32 cellular contexts compared by ENCODE assay signal in genomic region chr13:60494296-60494695, GRCh38.
DNase-seq lines count a peak whose midpoint lies in the region; ATAC-seq, FAIRE-seq and TF ChIP-seq lines count a peak whose summit lies in the region.
"Had no signal": no experiment of that assay in that cellular context is flagged by ENCODE, and none has a peak within 500 bp of the region (broad histone marks: within the 10 kb centered on the region; RNA-seq: fewer than 3 reads in every experiment).

No MANE protein-coding gene starts in this region.

- CTCF ChIA-PET in activated CD8-positive, alpha-beta T cell treated with anti-CD3 and anti-CD28 coated beads, Interleukin-2, amount 10 ng/mL, durations not matched to agents 7 days and 5 days (lab: Charles Lee), result no interaction called here

- no peak overlapping the region for H3K4me3 Mint-ChIP-seq in activated CD8-positive, alpha-beta T cell treated with anti-CD3 and anti-CD28 coated beads, Interleukin-2, amount 10 ng/mL, durations not matched to agents 7 days and 5 days
- H3K4me3 Mint-ChIP-seq: activated naive CD8-positive, alpha-beta T cell; activated T-helper 17 cell treated with anti-CD3 and anti-CD28 coated beads, Interleukin-2, amount 50 U/mL, for 72 hours; B cell; effector memory CD8-positive, alpha-beta T cell; immature natural killer cell had no signal

- H3K27me3 ChIP-seq in NT2/D1 (ENCODE audit: insufficient read depth, insufficient read length), result no peaks in the 10 kb centered on the region
- H3K27me3 ChIP-seq in small intestine (ENCODE audit: control insufficient read depth in 2 of 2, insufficient read depth in 2 of 2, low read length in 2 of 2), result no peaks in the 10 kb centered on the region
- H3K27me3 ChIP-seq: cardiac muscle cell, heart left ventricle, neutrophil, upper lobe of left lung had no signal

- H3K4me1 ChIP-seq in NT2/D1 (ENCODE audit: insufficient read depth, insufficient read length), result no peaks in the 10 kb centered on the region
- no peaks in the 10 kb centered on the region for H3K4me1 ChIP-seq in small intestine (ENCODE audit: control insufficient read depth in 2 of 2, insufficient read depth in 1 of 2, low read depth in 1 of 2, low read length in 1 of 2)
- H3K4me1 ChIP-seq: A549, heart left ventricle, upper lobe of left lung had no signal

- no peaks in the 10 kb centered on the region for H3K36me3 ChIP-seq in NT2/D1 (ENCODE audit: insufficient read depth, insufficient read length, low read length)
- H3K36me3 ChIP-seq in small intestine (ENCODE audit: control insufficient read depth in 2 of 2, insufficient read depth in 2 of 2, low read length in 2 of 2), result peaks cover 3 to 7% of the 10 kb centered on the region in 2 donors

- POLR2A ChIA-PET in activated CD8-positive, alpha-beta T cell treated with anti-CD3 and anti-CD28 coated beads, Interleukin-2, amount 10 ng/mL, durations not matched to agents 7 days and 5 days (lab: Charles Lee), result no interaction called here

- no peaks in the 10 kb centered on the region for H3K9me3 ChIP-seq in NT2/D1 (ENCODE audit: insufficient read depth, low read length)
- H3K9me3 ChIP-seq in small intestine (ENCODE audit: control insufficient read depth, low read depth), result no peaks in the 10 kb centered on the region
- H3K9me3 ChIP-seq: A549, neutrophil, upper lobe of left lung had no signal

- no peak for FAIRE-seq in small intestine (lab: Jason Lieb, UNC)
- FAIRE-seq: A549 had no signal

- DNase-seq in GM13977 (ENCODE audit: low spot score) (peak; percentile 20), NT2/D1 (ENCODE audit: low read depth, low spot score) (peak; percentile 16), GM19240 (ENCODE audit: insufficient read length, low spot score) (no peak), T-helper 1 cell (no peak), small intestine (no peak)
- DNase-seq in activated CD8-positive, alpha-beta T cell treated with anti-CD3 and anti-CD28 coated beads, Interleukin-2, amount 10 ng/mL, durations not matched to agents 7 days and 5 days, result no peak
- DNase-seq: aorta; DMS79; effector memory CD8-positive, alpha-beta T cell; foreskin fibroblast; GF-D8; HCEC 1CT; heart left ventricle; immature natural killer cell; NCI-H1436; NCI-H2107; PC-3; Right ventricle myocardium superior; stimulated activated CD4-positive, alpha-beta T cell treated with anti-CD3 and anti-CD28 coated beads, Interleukin-2, amount 100 ng/mL, for 24 hours; substantia nigra; upper lobe of left lung had no signal

- no peak overlapping the region for H3K9ac ChIP-seq in NT2/D1 (ENCODE audit: insufficient read length, low read depth)

- peaks cover 42% of the 10 kb centered on the region for H3K36me3 Mint-ChIP-seq in activated CD8-positive, alpha-beta T cell treated with anti-CD3 and anti-CD28 coated beads, Interleukin-2, amount 10 ng/mL, durations not matched to agents 7 days and 5 days (ENCODE audit: low read depth)

- H3K27ac Mint-ChIP-seq in activated CD8-positive, alpha-beta T cell treated with anti-CD3 and anti-CD28 coated beads, Interleukin-2, amount 10 ng/mL, durations not matched to agents 7 days and 5 days, result no peak overlapping the region
- H3K27ac Mint-ChIP-seq: activated naive CD8-positive, alpha-beta T cell; activated T-helper 17 cell treated with anti-CD3 and anti-CD28 coated beads, Interleukin-2, amount 50 U/mL, for 72 hours; B cell; effector memory CD8-positive, alpha-beta T cell; immature natural killer cell had no signal

- H3K27ac ChIP-seq in small intestine (ENCODE audit: low read depth in 1 of 2, low read length in 1 of 2), result no peak overlapping the region
- H3K27ac ChIP-seq: A549, cardiac muscle cell, coronary artery, heart left ventricle, neutrophil, skin epidermis, upper lobe of left lung had no signal

- no peaks in the 10 kb centered on the region for H3K27me3 Mint-ChIP-seq in activated CD8-positive, alpha-beta T cell treated with anti-CD3 and anti-CD28 coated beads, Interleukin-2, amount 10 ng/mL, durations not matched to agents 7 days and 5 days (ENCODE audit: low read depth)
- H3K27me3 Mint-ChIP-seq: activated naive CD8-positive, alpha-beta T cell; activated T-helper 17 cell treated with anti-CD3 and anti-CD28 coated beads, Interleukin-2, amount 50 U/mL, for 72 hours; B cell; effector memory CD8-positive, alpha-beta T cell had no signal

- H3K4me3 ChIP-seq in NT2/D1 (ENCODE audit: insufficient read length, low read depth), result no peak overlapping the region
- no peak overlapping the region for H3K4me3 ChIP-seq in small intestine (ENCODE audit: low read depth in 1 of 2, low read length in 2 of 2)
- H3K4me3 ChIP-seq: A549, cardiac muscle cell, coronary artery, heart left ventricle, skin epidermis, upper lobe of left lung had no signal

- TF ChIP-seq CTCF in GM13977 (IDR thresholded peaks at IDR 0.05; ENCODE audit: extremely low read depth, insufficient read depth, missing control alignments), result no peak

- H3K4me1 Mint-ChIP-seq in activated CD8-positive, alpha-beta T cell treated with anti-CD3 and anti-CD28 coated beads, Interleukin-2, amount 10 ng/mL, durations not matched to agents 7 days and 5 days (ENCODE audit: low read depth), result no peaks in the 10 kb centered on the region
- H3K4me1 Mint-ChIP-seq: activated T-helper 17 cell treated with anti-CD3 and anti-CD28 coated beads, Interleukin-2, amount 50 U/mL, for 72 hours; B cell had no signal

- in situ Hi-C loops in GM13977 (cut with MboI; ENCODE audit: low pct_unique_long_range_greater_than_20kb, low sequenced_read_pairs, unreplicated experiment), result no loop called here

- ATAC-seq in GM19351 (IDR thresholded peaks at IDR 0.05; ENCODE audit: unreplicated experiment), result peak; percentile 89
- ATAC-seq in HG02852 (IDR thresholded peaks at IDR 0.05; ENCODE audit: unreplicated experiment), result peak; percentile 87
- no peak for ATAC-seq in activated CD8-positive, alpha-beta T cell treated with anti-CD3 and anti-CD28 coated beads, Interleukin-2, amount 10 ng/mL, durations not matched to agents 7 days and 5 days
- ATAC-seq: A549; activated T-helper 17 cell treated with anti-CD3 and anti-CD28 coated beads, Interleukin-2, amount 50 U/mL, for 72 hours; effector memory CD8-positive, alpha-beta T cell; heart left ventricle; left lobe of liver; PC-3 had no signal

- WGBS in small intestine, 3 donors, result 82 to 95% (median 93%) methylated on average over 1 of the region's 1 CpG

- H3K9me3 Mint-ChIP-seq in activated CD8-positive, alpha-beta T cell treated with anti-CD3 and anti-CD28 coated beads, Interleukin-2, amount 10 ng/mL, durations not matched to agents 7 days and 5 days (ENCODE audit: insufficient read depth), result peaks cover 5% of the 10 kb centered on the region

Comparison
In these comparisons a context has a peak if more than half of its experiments do, and no peak if none do; other contexts are left out.
1. DNase-seq: peak in GM13977 (single experiment) and NT2/D1 (single experiment); none in GM19240 (single experiment), activated CD8-positive, alpha-beta T cell treated with anti-CD3 and anti-CD28 coated beads, Interleukin-2, amount 10 ng/mL, durations not matched to agents 7 days and 5 days (single experiment), T-helper 1 cell (0 of 5) and small intestine (single experiment).